Comparison of ENCODE assay signal across 18 cellular contexts in the genomic region with DNA sequence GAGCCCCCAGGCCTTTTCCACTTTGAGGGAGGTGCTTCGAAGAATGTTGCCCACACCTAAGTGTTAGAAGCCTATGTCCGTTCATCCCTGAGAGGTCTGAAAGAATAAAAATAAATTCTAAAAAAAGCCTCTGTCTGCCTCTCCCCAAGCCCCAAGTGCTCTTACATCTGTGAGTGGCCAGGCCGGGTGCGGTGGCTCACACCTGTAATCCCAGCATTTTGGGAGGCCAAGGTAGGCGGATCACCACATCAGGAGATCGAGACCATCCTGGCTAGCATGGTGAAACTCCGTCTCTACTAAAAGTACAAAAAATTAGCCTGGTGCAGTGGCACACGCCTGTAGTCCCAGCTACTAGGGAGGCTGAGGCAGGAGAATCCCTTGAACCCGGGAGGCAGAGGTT. TPM values are rescaled to one million over a fixed set of nuclear protein-coding genes. Genes with fewer than 3 reads are reported as not detected.
"Had no signal": no experiment of that assay in that cellular context is flagged by ENCODE, and none has a peak within 500 bp of the region (broad histone marks: within the 10 kb centered on the region; RNA-seq: fewer than 3 reads in every experiment).

No MANE protein-coding gene starts in this region.

RNA-seq across cellular contexts. Expression of gene CES3, which starts 16.1 kb away (rescaled TPM):
- total RNA-seq: ascending aorta had no signal

RNA-seq across cellular contexts. Expression of gene RRAD, which starts 19.6 kb away (rescaled TPM):
- total RNA-seq: activated B cell treated with CpG ODN at 0.5 μM for 24 hours had no signal

RNA-seq across cellular contexts. Expression of gene CDH16, which starts 26.3 kb away (rescaled TPM):
- total RNA-seq: activated B cell treated with CpG ODN at 0.5 μM for 24 hours; activated CD4-positive, alpha-beta memory T cell treated with anti-CD3 and anti-CD28 coated beads for 36 hours; activated CD4-positive, alpha-beta T cell treated with anti-CD3 and anti-CD28 coated beads, Interleukin-2, amount 10 ng/mL, durations not matched to agents 24 days and 14 days; activated CD8-positive, alpha-beta memory T cell treated with anti-CD3 and anti-CD28 coated beads for 36 hours; activated CD8-positive, alpha-beta T cell treated with anti-CD3 and anti-CD28 coated beads for 36 hours; activated naive CD4-positive, alpha-beta T cell treated with anti-CD3 and anti-CD28 coated beads for 36 hours; activated naive CD4-positive, alpha-beta T cell treated with anti-CD3 and anti-CD28 coated beads, Interleukin-2, amount 50 U/mL, for 72 hours; activated naive CD8-positive, alpha-beta T cell treated with anti-CD3 and anti-CD28 coated beads, Interleukin-2, amount 10 ng/mL, durations not matched to agents 7 days and 5 days; activated T-cell treated with anti-CD3 and anti-CD28 coated beads, Interleukin-2, amount 50 U/mL, for 4 hours; activated T-cell treated with anti-CD3 and anti-CD28 coated beads, Interleukin-2, amount 50 U/mL, for 72 hours; activated T-helper 1 cell treated with anti-CD3 and anti-CD28 coated beads, Interleukin-12 subunit alpha, Interleukin-12 subunit beta, Interleukin-2, Interleukin-4 antibody, amounts not matched to agents 30 ng/mL and 10 ng/mL and 1 ng/mL, durations not matched to agents 14 hours and 24 hours and 36 hours; activated T-helper 17 cell treated with anti-CD3 and anti-CD28 coated beads, Interleukin-2, amount 50 U/mL, for 72 hours; ascending aorta; body of pancreas; breast epithelium; T-cell; T-helper 1 cell treated with Interleukin-12 subunit alpha and Interleukin-12 subunit beta and Interleukin-4 antibody, amounts not matched to agents 30 ng/mL and 1 ng/mL, for 36 hours had no signal
- polyA plus RNA-seq: adipose tissue had no signal
